Comparison of ENCODE assay signal across 25 cellular contexts in genomic region chr22:36136988-36137387, GRCh38. TPM values are rescaled to one million over a fixed set of nuclear protein-coding genes. Genes with fewer than 3 reads are reported as not detected.
DNase-seq lines count a peak whose midpoint lies in the region; ATAC-seq and FAIRE-seq lines count a peak whose summit lies in the region.
"Had no signal": no experiment of that assay in that cellular context is flagged by ENCODE, and none has a peak within 500 bp of the region (broad histone marks: within the 10 kb centered on the region; RNA-seq: fewer than 3 reads in every experiment).

No MANE protein-coding gene starts in this region.

- intact Hi-C loops in naive thymus-derived CD4-positive, alpha-beta T cell (cut with micrococcal nuclease), result no loop called here

- POLR2A ChIA-PET in naive thymus-derived CD4-positive, alpha-beta T cell (lab: Charles Lee), result no interaction called here

- H3K27ac ChIP-seq in CD4-positive, CD25-positive, alpha-beta regulatory T cell (ENCODE audit: insufficient read depth, low read length, poor library complexity, severe bottlenecking), result no peak overlapping the region
- H3K27ac ChIP-seq in naive thymus-derived CD4-positive, alpha-beta T cell (ENCODE audit: low read depth, low read length), result no peak overlapping the region
- H3K27ac ChIP-seq: prostate gland, VCaP had no signal

- no peaks in the 10 kb centered on the region for H3K27me3 ChIP-seq in CD4-positive, CD25-positive, alpha-beta regulatory T cell (ENCODE audit: control insufficient read depth, insufficient read depth, low read length)
- no peaks in the 10 kb centered on the region for H3K27me3 ChIP-seq in naive thymus-derived CD4-positive, alpha-beta T cell (ENCODE audit: control insufficient read depth in 2 of 2, insufficient read depth in 2 of 2, low read length in 2 of 2)
- H3K27me3 ChIP-seq: heart right ventricle had no signal

- no peaks in the 10 kb centered on the region for H3K27me3 Mint-ChIP-seq in CD4-positive, CD25-positive, alpha-beta regulatory T cell
- H3K27me3 Mint-ChIP-seq in naive thymus-derived CD4-positive, alpha-beta T cell, result no peaks in the 10 kb centered on the region
- H3K27me3 Mint-ChIP-seq: CD4-positive, alpha-beta memory T cell had no signal

- H3K9me3 ChIP-seq in CD4-positive, CD25-positive, alpha-beta regulatory T cell (ENCODE audit: control insufficient read depth in 2 of 2, low read length in 2 of 2), result no peaks in the 10 kb centered on the region
- no peaks in the 10 kb centered on the region for H3K9me3 ChIP-seq in naive thymus-derived CD4-positive, alpha-beta T cell (ENCODE audit: control insufficient read depth in 2 of 3, low read length in 3 of 3)
- H3K9me3 ChIP-seq: heart right ventricle, prostate gland had no signal

- H3K9me3 Mint-ChIP-seq in CD4-positive, CD25-positive, alpha-beta regulatory T cell, result no peaks in the 10 kb centered on the region
- H3K9me3 Mint-ChIP-seq in naive thymus-derived CD4-positive, alpha-beta T cell, result no peaks in the 10 kb centered on the region
- H3K9me3 Mint-ChIP-seq: CD4-positive, alpha-beta memory T cell; dendritic cell treated with granulocyte-macrophage colony-stimulating factor and Interleukin-4, amounts not matched to agents 40 ng/mL and 50 ng/mL, for 4 days; stimulated activated effector memory CD8-positive, alpha-beta T cell treated with anti-CD3 and anti-CD28 coated beads, Interleukin-12 subunit alpha, Interleukin-12 subunit beta, amount 100 ng/mL, for 72 hours had no signal

- peaks cover 0 to 10% (median 0%) of the 10 kb centered on the region in 4 donors for H3K4me1 Mint-ChIP-seq in CD4-positive, CD25-positive, alpha-beta regulatory T cell
- H3K4me1 Mint-ChIP-seq in naive thymus-derived CD4-positive, alpha-beta T cell, result peaks cover 10 to 40% (median 22%) of the 10 kb centered on the region in 7 donors

- H3K36me3 ChIP-seq in CD4-positive, CD25-positive, alpha-beta regulatory T cell (ENCODE audit: control insufficient read depth, insufficient read depth, low read length), result peaks cover 19% of the 10 kb centered on the region
- H3K36me3 ChIP-seq in naive thymus-derived CD4-positive, alpha-beta T cell (ENCODE audit: control insufficient read depth in 2 of 3, insufficient read depth in 3 of 3, low read length in 3 of 3), result peaks cover 7 to 25% (median 15%) of the 10 kb centered on the region in 3 experiments

- ATAC-seq in CD4-positive, CD25-positive, alpha-beta regulatory T cell (ENCODE audit: low read depth in 2 of 2), result no peak
- ATAC-seq in naive thymus-derived CD4-positive, alpha-beta T cell, result no peak
- no peak for ATAC-seq in GM21423 (IDR thresholded peaks at IDR 0.05; ENCODE audit: unreplicated experiment)
- no peak for ATAC-seq in GM21737 (IDR thresholded peaks at IDR 0.05; ENCODE audit: unreplicated experiment)
- ATAC-seq: stimulated activated effector memory CD8-positive, alpha-beta T cell treated with anti-CD3 and anti-CD28 coated beads, Interleukin-12 subunit alpha, Interleukin-12 subunit beta, amount 100 ng/mL, for 72 hours had no signal

- peak overlapping the region in 2 of 3 donors; percentile 48 to 65 for H3K27ac Mint-ChIP-seq in CD4-positive, CD25-positive, alpha-beta regulatory T cell
- peak overlapping the region in 6 of 9 donors; percentile 22 to 84 (median 31) for H3K27ac Mint-ChIP-seq in naive thymus-derived CD4-positive, alpha-beta T cell
- H3K27ac Mint-ChIP-seq: dendritic cell treated with granulocyte-macrophage colony-stimulating factor and Interleukin-4, amounts not matched to agents 40 ng/mL and 50 ng/mL, for 4 days; stimulated activated effector memory CD8-positive, alpha-beta T cell treated with anti-CD3 and anti-CD28 coated beads, Interleukin-12 subunit alpha, Interleukin-12 subunit beta, amount 100 ng/mL, for 72 hours had no signal

- H3K36me3 Mint-ChIP-seq in CD4-positive, CD25-positive, alpha-beta regulatory T cell, result peaks cover 17% of the 10 kb centered on the region
- H3K36me3 Mint-ChIP-seq in naive thymus-derived CD4-positive, alpha-beta T cell, result peaks cover 7 to 29% (median 20%) of the 10 kb centered on the region in 5 donors

- DNase-seq in CD4-positive, CD25-positive, alpha-beta regulatory T cell, result no peak
- DNase-seq in LHCN-M2 (ENCODE audit: low read depth), result peak; percentile 45
- peak; percentile 16 for DNase-seq in fibroblast of gingiva (ENCODE audit: low read depth)
- no peak for DNase-seq in naive thymus-derived CD4-positive, alpha-beta T cell
- no peak for DNase-seq in HTR-8/SVneo (ENCODE audit: insufficient read length, low spot score)
- no peak for DNase-seq in NK-92 (lab: John Stamatoyannopoulos, UW; ENCODE audit: unreplicated experiment)
- DNase-seq: activated CD4-positive, alpha-beta T cell treated with anti-CD3 and anti-CD28 coated beads, Interleukin-2, amount 50 U/mL, for 48 hours; activated naive CD4-positive, alpha-beta T cell treated with Interleukin-2 at 50 U/mL for 16 hours; CD4-positive, alpha-beta memory T cell; DND-41; GOT3; heart right ventricle; KBM-7; mammary epithelial cell; NCI-H1092 treated with DMSO at 0.1 percent for 48 hours; NCI-H510A; T-helper 1 cell had no signal

- no peak overlapping the region for H3K4me3 ChIP-seq in CD4-positive, CD25-positive, alpha-beta regulatory T cell (ENCODE audit: low read depth, low read length)
- no peak overlapping the region for H3K4me3 ChIP-seq in naive thymus-derived CD4-positive, alpha-beta T cell (ENCODE audit: low read length)
- H3K4me3 ChIP-seq: heart right ventricle, prostate gland had no signal

- no peak for FAIRE-seq in HTR-8/SVneo (lab: Jason Lieb, UNC)
- FAIRE-seq: GM18507 had no signal

- H3K4me1 ChIP-seq in CD4-positive, CD25-positive, alpha-beta regulatory T cell (ENCODE audit: control insufficient read depth, insufficient read depth, low read length, poor library complexity, severe bottlenecking), result no peaks in the 10 kb centered on the region
- H3K4me1 ChIP-seq in naive thymus-derived CD4-positive, alpha-beta T cell (ENCODE audit: control insufficient read depth in 2 of 2, insufficient read depth in 2 of 2, low read length in 2 of 2), result peaks cover 0 to 10% of the 10 kb centered on the region in 2 donors
- H3K4me1 ChIP-seq: prostate gland had no signal

- no peak overlapping the region for H3K4me3 Mint-ChIP-seq in CD4-positive, CD25-positive, alpha-beta regulatory T cell
- H3K4me3 Mint-ChIP-seq in naive thymus-derived CD4-positive, alpha-beta T cell, result no peak overlapping the region
- H3K4me3 Mint-ChIP-seq: CD4-positive, alpha-beta memory T cell; dendritic cell treated with granulocyte-macrophage colony-stimulating factor and Interleukin-4, amounts not matched to agents 40 ng/mL and 50 ng/mL, for 4 days; stimulated activated effector memory CD8-positive, alpha-beta T cell treated with anti-CD3 and anti-CD28 coated beads, Interleukin-12 subunit alpha, Interleukin-12 subunit beta, amount 100 ng/mL, for 72 hours had no signal

- CTCF ChIA-PET in naive thymus-derived CD4-positive, alpha-beta T cell (lab: Charles Lee), result no interaction called here

RNA-seq across cellular contexts. Expression of gene APOL3, which starts 23.6 kb away (rescaled TPM):
- total RNA-seq in CD4-positive, CD25-positive, alpha-beta regulatory T cell, result 177 TPM
- 10 to 100 TPM; 62.5 to 75.4 (median 68.1) TPM for polyA plus RNA-seq in CD4-positive, CD25-positive, alpha-beta regulatory T cell
- total RNA-seq in LHCN-M2 (2014; rRNA removed), result 1.5 and 3.2 TPM in 2 replicates
- 2.3 TPM for polyA plus RNA-seq in LHCN-M2 (2012)
- total RNA-seq in naive thymus-derived CD4-positive, alpha-beta T cell, result 100 to 1,000 TPM; 121 to 212 (median 175) TPM
- polyA plus RNA-seq in naive thymus-derived CD4-positive, alpha-beta T cell, result 10 to 100 TPM; 56.9 to 83.9 TPM
- polyA plus RNA-seq: neural cell had no signal

Comparison
In these comparisons a context has a peak if more than half of its experiments do, and no peak if none do; other contexts are left out.
1. DNase-seq: peak in LHCN-M2 (single experiment) and fibroblast of gingiva (single experiment); none in CD4-positive, CD25-positive, alpha-beta regulatory T cell (0 of 3), naive thymus-derived CD4-positive, alpha-beta T cell (0 of 9), HTR-8/SVneo (single experiment) and NK-92 (single experiment).
2. RNA of gene APOL3, which starts 23.6 kb away (total RNA-seq): 177 TPM in CD4-positive, CD25-positive, alpha-beta regulatory T cell (single experiment) and 121 to 212 TPM in naive thymus-derived CD4-positive, alpha-beta T cell; 1.5 to 3.2 TPM in LHCN-M2; every median in the first group is over 10 times any median in the second.